In the genomic region with DNA sequence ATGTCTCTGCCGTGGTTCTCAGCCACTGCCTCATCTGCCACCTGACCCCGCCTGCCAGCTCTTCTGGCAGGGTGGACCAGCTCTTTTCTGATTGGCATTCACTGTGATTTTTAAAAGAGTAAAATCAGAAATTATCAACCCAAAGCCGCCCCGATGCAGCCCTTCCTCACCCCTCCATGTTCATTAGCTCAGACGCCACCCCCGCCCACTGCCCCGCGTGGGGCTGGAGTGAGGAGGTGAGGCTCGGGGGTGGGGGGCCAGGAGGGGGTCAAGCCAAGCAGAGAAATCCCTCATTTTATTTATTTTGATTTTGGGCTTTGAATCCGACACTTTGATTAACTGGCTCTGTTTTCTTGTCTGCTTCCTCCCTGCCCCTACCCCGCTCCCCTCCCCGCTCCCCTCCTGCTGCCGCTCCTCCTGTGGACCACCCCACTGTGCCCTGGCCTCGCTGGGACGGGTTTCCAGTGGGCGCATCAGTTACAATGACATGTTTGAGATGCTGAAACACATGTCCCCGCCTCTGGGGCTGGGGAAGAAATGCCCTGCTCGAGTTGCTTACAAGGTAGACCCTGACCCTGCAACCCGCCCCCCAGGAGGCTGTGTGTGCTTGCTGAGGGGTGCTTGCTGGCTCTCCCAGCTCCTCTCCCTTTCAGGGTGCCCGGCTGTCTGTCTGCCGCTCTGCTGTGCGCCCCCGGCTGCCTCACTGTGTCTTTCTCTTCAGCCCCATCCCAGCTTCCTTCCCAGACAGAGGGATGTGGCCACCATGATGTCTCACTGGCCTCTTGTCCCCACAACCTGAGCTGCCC, we compare ENCODE assay signal across 23 cellular contexts.
A peak's percentile ranks its signal among the peaks of the same experiment; 100 is the strongest.
DNase-seq lines count a peak whose midpoint lies in the region; ATAC-seq and TF ChIP-seq lines count a peak whose summit lies in the region.
"Had no signal": no experiment of that assay in that cellular context is flagged by ENCODE, and none has a peak within 500 bp of the region (broad histone marks: within the 10 kb centered on the region; RNA-seq: fewer than 3 reads in every experiment).

No MANE protein-coding gene starts in this region.

- 0 out of 7 replicates have a peak overlapping the region, but pooled peaks of 1 of the 3 experiments have one; percentile 18 for H3K27ac Mint-ChIP-seq in H9

- H3K18ac ChIP-seq in H9 (ENCODE audit: insufficient read length, low read depth, low read length), result no peak overlapping the region

- H3K4me1 ChIP-seq in SK-N-SH (ENCODE audit: control insufficient read depth in 1 of 2, insufficient read depth in 2 of 2, low read depth in 1 of 2, low read length in 1 of 2) (peaks cover 0 to 9% of the 10 kb centered on the region in 2 experiments; a peak in 1 of 4 replicates), H9 (ENCODE audit: insufficient read depth, low read length) (no peaks in the 10 kb centered on the region), spleen (no peaks in the 10 kb centered on the region)
- H3K4me1 ChIP-seq: HAP-1, parathyroid adenoma had no signal

- H3K36me3 Mint-ChIP-seq in H9 (ENCODE audit: insufficient read depth in 1 of 3, low read depth in 3 of 3), result peaks cover 0 to 6% (median 2%) of the 10 kb centered on the region in 3 experiments; a peak in 4 of 7 replicates
- H3K36me3 Mint-ChIP-seq: naive thymus-derived CD8-positive, alpha-beta T cell had no signal

- CTCF ChIA-PET in SK-N-SH (lab: Yijun Ruan, JAX), result interaction anchor here (1.1 to 1.2 kb wide), 2 partner anchors 18 to 430 kb away, joined by 3 read pairs; no protein-coding TSS in a partner anchor

- H2AFZ ChIP-seq in SK-N-SH (ENCODE audit: low read depth) (no peak overlapping the region), H9 (ENCODE audit: low read length) (no peak overlapping the region)
- H2AFZ ChIP-seq: parathyroid adenoma had no signal

- H3K36me3 ChIP-seq in SK-N-SH (replicated peaks in 1 of 2; ENCODE audit: control insufficient read depth in 1 of 2, insufficient read depth in 2 of 2, low read length in 1 of 2) (no peaks in the 10 kb centered on the region), spleen (no peaks in the 10 kb centered on the region)
- H3K36me3 ChIP-seq: HAP-1 had no signal

- DNase-seq in SK-N-SH (peak; percentile 22), H9 (peak; percentile 9), islet precursor cell (peak; percentile 32), spleen (peak; percentile 58), caudate nucleus (lab: John Stamatoyannopoulos, UW) (no peak), cerebellar cortex (ENCODE audit: low spot score) (no peak)
- DNase-seq in stimulated activated CD8-positive, alpha-beta memory T cell treated with anti-CD3 and anti-CD28 coated beads, Interleukin-4, amount 100 ng/mL, for 48 hours, result no peak
- DNase-seq: activated CD4-positive, alpha-beta T cell treated with anti-CD3 and anti-CD28 coated beads, Interleukin-2, amount 50 U/mL, for 4 hours; activated naive CD4-positive, alpha-beta T cell; Calu3; cerebellar nuclear complex; IMR-90; NCI-H446 treated with DMSO at 0.1 percent for 48 hours; NCI-H82; stimulated activated CD4-positive, alpha-beta T cell treated with anti-CD3 and anti-CD28 coated beads, Interleukin-2, amount 100 ng/mL, for 48 hours had no signal

- H3K9me3 Mint-ChIP-seq in H9, result peaks cover 2 to 18% of the 10 kb centered on the region in 2 experiments; a peak in 4 of 5 replicates
- H3K9me3 Mint-ChIP-seq: naive thymus-derived CD8-positive, alpha-beta T cell had no signal

- H2BK120ac ChIP-seq in H9 (ENCODE audit: low read depth, low read length, poor library complexity, severe bottlenecking), result no peak overlapping the region

- no peak overlapping the region for H3K14ac ChIP-seq in H9 (ENCODE audit: insufficient read depth, low read length)

- H4K20me1 ChIP-seq in SK-N-SH (ENCODE audit: insufficient read depth) (no peaks in the 10 kb centered on the region), H9 (ENCODE audit: control insufficient read depth, insufficient read depth, insufficient read length) (no peaks in the 10 kb centered on the region)

- no peak overlapping the region for H4K8ac ChIP-seq in H9 (replicated peaks; ENCODE audit: insufficient read length, low read depth, low read length)

- no peak for TF ChIP-seq EP300 in SK-N-SH (IDR thresholded peaks at IDR 0.05; ENCODE audit: borderline replicate concordance in 1 of 2, low read depth in 1 of 2, low read length in 1 of 2)

- H3K9me3 ChIP-seq in SK-N-SH, result no peaks in the 10 kb centered on the region
- no peaks in the 10 kb centered on the region for H3K9me3 ChIP-seq in H9 (ENCODE audit: control insufficient read depth, low read depth, low read length)
- H3K9me3 ChIP-seq in spleen, result no peaks in the 10 kb centered on the region
- H3K9me3 ChIP-seq: HAP-1 had no signal

- H2AK5ac ChIP-seq in H9 (ENCODE audit: insufficient read length, low read length), result no peak overlapping the region

- TF ChIP-seq POLR2A in spleen (IDR thresholded peaks at IDR 0.05), result no peak

- no peak overlapping the region for H3K4me3 ChIP-seq in SK-N-SH (ENCODE audit: low read depth in 2 of 2, low read length in 1 of 2)
- no peak overlapping the region for H3K4me3 ChIP-seq in spleen
- H3K4me3 ChIP-seq: HAP-1 had no signal

- H2BK20ac ChIP-seq in H9 (ENCODE audit: low read depth, low read length, poor library complexity, severe bottlenecking), result no peak overlapping the region

- no peak overlapping the region for H3K4me2 ChIP-seq in SK-N-SH
- no peak overlapping the region for H3K4me2 ChIP-seq in H9 (ENCODE audit: insufficient read depth, insufficient read length, low read length)

- H3K23me2 ChIP-seq in H9 (ENCODE audit: insufficient read length, low read depth, low read length, poor library complexity, severe bottlenecking), result no peaks in the 10 kb centered on the region

- no peak overlapping the region for H4K5ac ChIP-seq in H9 (ENCODE audit: insufficient read length, low read depth, low read length)

- H3K4me3 Mint-ChIP-seq in H9, result no peak overlapping the region
- H3K4me3 Mint-ChIP-seq: naive thymus-derived CD8-positive, alpha-beta T cell had no signal

- no peak for ATAC-seq in SK-N-SH treated with all-trans-retinoic acid at 6 μM for 48 hours
- ATAC-seq: naive thymus-derived CD8-positive, alpha-beta T cell; right cardiac atrium had no signal

- no peak overlapping the region for H3T11ph ChIP-seq in H9 (ENCODE audit: low read length)

- intact Hi-C loops in spleen (cut with DNase I; ENCODE audit: low total_unique reads), result no loop called here

- no peak overlapping the region for H4K91ac ChIP-seq in H9 (ENCODE audit: insufficient read length, low read depth, low read length)

- no peak overlapping the region for H3K4ac ChIP-seq in H9 (ENCODE audit: low read depth, low read length)

- POLR2A ChIA-PET in SK-N-SH (lab: Yijun Ruan, JAX), result no interaction called here

- peaks cover 5 to 6% of the 10 kb centered on the region in 2 experiments; a peak in 3 of 4 replicates for H3K4me1 Mint-ChIP-seq in H9
- H3K4me1 Mint-ChIP-seq: naive thymus-derived CD8-positive, alpha-beta T cell had no signal

- H3K9me2 ChIP-seq in SK-N-SH, result no peaks in the 10 kb centered on the region

- no peak for TF ChIP-seq CTCF in SK-N-SH (IDR thresholded peaks at IDR 0.05)
- TF ChIP-seq CTCF in H9 (conservative IDR thresholded peaks at IDR 0.05), result no peak
- no peak for TF ChIP-seq CTCF in spleen (IDR thresholded peaks at IDR 0.05 in 8 of 11, conservative IDR thresholded peaks at IDR 0.05 in 3 of 11)

- H3K27ac ChIP-seq in SK-N-SH (ENCODE audit: low read depth in 2 of 2, low read length in 1 of 2) (no peak overlapping the region; a peak in 1 of 4 replicates), H9 (ENCODE audit: insufficient read length, low read depth, low read length) (no peak overlapping the region), spleen (no peak overlapping the region), caudate nucleus (ENCODE audit: low read depth, low read length) (no peak overlapping the region)
- H3K27ac ChIP-seq: 22Rv1, parathyroid adenoma, RWPE1, VCaP had no signal

- H2BK5ac ChIP-seq in H9 (ENCODE audit: insufficient read length, low read length), result no peak overlapping the region

- no peak overlapping the region for H2BK12ac ChIP-seq in H9 (ENCODE audit: insufficient read length, low read depth, low read length)

- WGBS in SK-N-SH (ENCODE audit: low lambda C conversion rate), result 53% methylated on average over 20 of the region's 23 CpGs
- no CpG with 5 or more reads among the region's 23 CpGs for WGBS in H9 (ENCODE audit: extremely low coverage, insufficient read length, low lambda C conversion rate)
- WGBS in spleen, 5 donors, result 75 to 82% (median 79%) methylated on average over 23 of the region's 23 CpGs

- H3K79me2 ChIP-seq in SK-N-SH (ENCODE audit: insufficient read depth), result no peaks in the 10 kb centered on the region
- no peaks in the 10 kb centered on the region for H3K79me2 ChIP-seq in H9 (ENCODE audit: insufficient read depth, low read length)
- H3K79me2 ChIP-seq: parathyroid adenoma had no signal

- H3K27me3 Mint-ChIP-seq in H9 (ENCODE audit: low read depth), result no peaks in the 10 kb centered on the region

- no peak overlapping the region for H3K9ac ChIP-seq in SK-N-SH
- no peak overlapping the region for H3K9ac ChIP-seq in H9 (ENCODE audit: extremely low read depth, insufficient read length, low read length)
- H3K9ac ChIP-seq: parathyroid adenoma had no signal

- H3K56ac ChIP-seq in H9 (ENCODE audit: insufficient read length, low read depth, low read length), result no peak overlapping the region

- no peak overlapping the region for H3K23ac ChIP-seq in H9 (ENCODE audit: insufficient read length, low read depth, low read length)

- H3K27me3 ChIP-seq in SK-N-SH (ENCODE audit: insufficient read depth) (no peaks in the 10 kb centered on the region), H9 (ENCODE audit: insufficient read depth, low read length) (no peaks in the 10 kb centered on the region), spleen (replicated peaks in 1 of 7) (peaks cover 0 to 44% (median 0%) of the 10 kb centered on the region in 7 donors)

- H3F3A ChIP-seq in SK-N-SH (replicated peaks; ENCODE audit: insufficient read depth), result no peaks in the 10 kb centered on the region

- no peaks in the 10 kb centered on the region for H3K79me1 ChIP-seq in H9 (ENCODE audit: insufficient read depth, low read depth, low read length, poor library complexity, severe bottlenecking)

- no peak overlapping the region for H2BK15ac ChIP-seq in H9 (ENCODE audit: low read depth, low read length)

- no peak for TF ChIP-seq RAD21 in SK-N-SH (IDR thresholded peaks at IDR 0.05; ENCODE audit: low read length)

TF ChIP-seq in SK-N-SH, 30 proteins besides CTCF, POLR2A, EP300 and RAD21 (continues in another document):
- no peak for TF ChIP-seq NFIC (IDR thresholded peaks at IDR 0.05; ENCODE audit: borderline replicate concordance)
- no peak for TF ChIP-seq CHD2 (IDR thresholded peaks at IDR 0.05; ENCODE audit: low read length, partially characterized antibody)
- TF ChIP-seq FOSL2 (IDR thresholded peaks at IDR 0.05; ENCODE audit: borderline replicate concordance, low read depth), result no peak

TF ChIP-seq in SK-N-SH treated with all-trans-retinoic acid at 6 μM for 48 hours, 23 proteins besides CTCF, POLR2A, EP300 and RAD21:
- no peak for TF ChIP-seq ESRRG (CRISPR knock-in tag; IDR thresholded peaks at IDR 0.05)
- no peak for TF ChIP-seq ZNF565 (CRISPR knock-in tag; conservative IDR thresholded peaks at IDR 0.05; ENCODE audit: low read depth)

Comparison
In these comparisons a context has a peak if more than half of its experiments do, and no peak if none do; other contexts are left out.
1. DNase-seq: peak in SK-N-SH (single experiment), H9 (single experiment), islet precursor cell (single experiment) and spleen (single experiment); none in stimulated activated CD8-positive, alpha-beta memory T cell treated with anti-CD3 and anti-CD28 coated beads, Interleukin-4, amount 100 ng/mL, for 48 hours (single experiment), caudate nucleus (0 of 61) and cerebellar cortex (single experiment).